ENCODE assay signal across 17 cellular contexts in the genomic region with DNA sequence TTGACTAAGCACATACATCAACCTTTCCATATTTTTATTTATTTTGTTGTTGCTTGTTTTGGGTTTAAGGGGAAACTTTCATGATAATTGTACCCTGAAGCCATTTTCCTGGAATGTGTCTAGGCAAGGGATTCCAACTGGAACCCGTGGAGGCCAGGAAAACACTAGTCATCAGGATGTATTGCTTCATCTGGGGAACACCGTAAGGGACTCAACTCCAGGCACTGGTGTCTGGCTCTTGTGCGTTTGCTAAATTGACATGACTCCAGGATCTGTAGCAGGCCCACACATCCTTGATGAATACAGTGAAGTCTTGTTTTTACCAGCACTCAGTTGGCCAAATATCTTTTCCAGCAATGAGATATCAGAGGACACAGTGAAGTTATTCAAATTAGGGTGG. TPM values are rescaled to one million over a fixed set of nuclear protein-coding genes. Genes with fewer than 3 reads are reported as not detected.
"Had no signal": no experiment of that assay in that cellular context is flagged by ENCODE, and none has a peak within 500 bp of the region (broad histone marks: within the 10 kb centered on the region; RNA-seq: fewer than 3 reads in every experiment).

No MANE protein-coding gene starts in this region.

RNA-seq across cellular contexts. Expression of gene KCNJ18, which starts 21.3 kb away (rescaled TPM):
- total RNA-seq: naive thymus-derived CD8-positive, alpha-beta T cell; natural killer cell treated with Interleukin-12 subunit alpha and Interleukin-12 subunit beta and Interleukin-15 and Interleukin-18, amount 100 ng/mL, for 72 hours; neural crest cell; omental fat pad; osteocyte; pancreas; posterior vena cava; prostate gland; pulmonary artery endothelial cell; right atrium auricular region; right lobe of liver; smooth muscle cell; spleen; transverse colon; upper lobe of right lung; urinary bladder; uterus had no signal
- polyA plus RNA-seq: naive thymus-derived CD8-positive, alpha-beta T cell; pancreas; smooth muscle cell; spleen; urinary bladder had no signal
